In the genomic region with DNA sequence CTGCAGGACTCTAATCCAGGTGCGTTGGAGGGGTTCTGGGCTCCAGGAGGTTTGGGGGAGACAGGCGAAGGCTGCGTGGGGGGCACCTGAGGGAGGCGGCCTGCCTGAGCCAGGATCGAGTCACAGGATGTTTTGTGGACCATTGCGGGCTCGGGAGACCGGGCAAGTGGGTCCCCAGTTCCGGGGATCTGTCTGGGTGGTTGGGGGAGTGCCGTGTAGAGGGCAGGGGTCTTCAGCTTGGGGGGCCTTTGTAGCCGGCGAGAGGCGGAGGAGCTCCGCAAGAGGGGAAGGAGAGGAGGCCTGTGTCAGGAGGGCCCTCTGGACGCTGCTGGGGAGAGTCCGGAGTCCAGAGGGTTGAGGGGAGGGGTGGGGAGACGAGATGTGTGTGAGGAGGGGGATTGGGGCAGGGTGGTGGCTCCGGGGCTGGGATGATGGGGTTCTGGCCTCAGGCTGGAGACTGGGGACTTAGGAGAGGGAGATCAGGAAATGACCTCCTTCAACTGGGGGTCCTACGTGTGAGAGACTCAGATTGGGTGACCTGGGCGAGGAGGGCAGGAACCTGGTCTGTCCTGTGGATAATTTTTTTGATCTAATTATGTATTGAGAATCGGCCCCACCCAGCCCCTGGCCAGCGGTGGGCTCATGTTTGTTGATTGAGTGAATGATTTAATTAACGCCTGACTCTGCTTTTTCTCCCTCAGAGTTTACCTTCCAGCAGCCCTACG, we compare ENCODE assay signal across 9 cellular contexts. TPM values are rescaled to one million over a fixed set of nuclear protein-coding genes. Genes with fewer than 3 reads are reported as not detected.
DNase-seq lines count a peak whose midpoint lies in the region; ATAC-seq and TF ChIP-seq lines count a peak whose summit lies in the region.
"Had no signal": no experiment of that assay in that cellular context is flagged by ENCODE, and none has a peak within 500 bp of the region (broad histone marks: within the 10 kb centered on the region; RNA-seq: fewer than 3 reads in every experiment).

No MANE protein-coding gene starts in this region.

- TF ChIP-seq CTCF in HCT116 (IDR thresholded peaks at IDR 0.05 in 2 of 3, conservative IDR thresholded peaks at IDR 0.05 in 1 of 3; ENCODE audit: borderline replicate concordance in 1 of 3, insufficient read depth in 1 of 3, low read depth in 2 of 3, low read length in 2 of 3) (no peak), WTC11 (IDR thresholded peaks at IDR 0.05) (no peak), spleen (IDR thresholded peaks at IDR 0.05 in 8 of 11, conservative IDR thresholded peaks at IDR 0.05 in 3 of 11) (no peak), GM13977 (IDR thresholded peaks at IDR 0.05; ENCODE audit: extremely low read depth, insufficient read depth, missing control alignments) (no peak)

- H3K9me3 ChIP-seq in HCT116 (ENCODE audit: control insufficient read depth in 1 of 2, insufficient read depth in 1 of 2, low read depth in 1 of 2, low read length in 2 of 2) (no peaks in the 10 kb centered on the region), iPS DF 6.9 (ENCODE audit: control insufficient read depth, insufficient read depth, low read length) (no peaks in the 10 kb centered on the region), spleen (no peaks in the 10 kb centered on the region)

- H3K4me1 Mint-ChIP-seq in WTC11 = peaks cover 82% of the 10 kb centered on the region

- in situ Hi-C loops in GM13977 (cut with MboI; ENCODE audit: low pct_unique_long_range_greater_than_20kb, low sequenced_read_pairs, unreplicated experiment) = loop anchor here (25.0 kb wide), 1 partner anchor 204 kb away; the partner anchor contains the start of gene CEBPB

- no peak for DNase-seq in HCT116 (ENCODE audit: low read depth, low spot score)
- no peak for DNase-seq in WTC11 (ENCODE audit: low spot score)
- no peak for DNase-seq in iPS DF 6.9 (ENCODE audit: low read depth, low spot score)
- DNase-seq in spleen = no peak
- no peak for DNase-seq in RPMI8226
- DNase-seq in GM13977 (ENCODE audit: low spot score) = no peak
- DNase-seq in NCI-H226 = no peak

- H3K4me2 ChIP-seq in HCT116 (ENCODE audit: low read length) = peak overlapping the region; percentile 100

- TF ChIP-seq POLR2A in HCT116 (IDR thresholded peaks at IDR 0.05; ENCODE audit: borderline replicate concordance, extremely low read depth, insufficient read depth, insufficient read length) (no peak), spleen (IDR thresholded peaks at IDR 0.05) (no peak)

- H3K36me3 Mint-ChIP-seq in WTC11 = peaks cover 5% of the 10 kb centered on the region; the same call in 1 of the 2 replicates

- peak overlapping the region; percentile 100 for H3K9ac ChIP-seq in HCT116 (ENCODE audit: low read length)

- H3K27ac ChIP-seq in HCT116 (ENCODE audit: low read depth, low read length) = peak overlapping the region; percentile 86
- no peak overlapping the region for H3K27ac ChIP-seq in iPS DF 6.9 (ENCODE audit: low read length)
- peak overlapping the region in 7 of 8 donors; percentile 71 to 83 (median 81) for H3K27ac ChIP-seq in spleen

- no peak overlapping the region for H2AFZ ChIP-seq in HCT116 (ENCODE audit: low read depth, low read length, poor library complexity, severe bottlenecking)

- H3K79me2 ChIP-seq in HCT116 (ENCODE audit: insufficient read depth, low read length) = peaks cover 49% of the 10 kb centered on the region

- peaks cover 34% of the 10 kb centered on the region for H3K27me3 Mint-ChIP-seq in WTC11 (ENCODE audit: low read depth)

- H3K9me2 ChIP-seq in HCT116 (ENCODE audit: insufficient read depth) = no peaks in the 10 kb centered on the region

- no CpG with 5 or more reads among the region's 24 CpGs for WGBS in iPS DF 6.9 (ENCODE audit: insufficient coverage, insufficient read length)
- 24 to 32% (median 30%) methylated on average over 24 of the region's 24 CpGs for WGBS in spleen, 5 donors

- peaks cover 12 to 69% of the 10 kb centered on the region in 2 experiments for H3K4me1 ChIP-seq in HCT116 (ENCODE audit: control insufficient read depth in 1 of 2, insufficient read depth in 2 of 2, low read length in 2 of 2)
- peaks cover 4% of the 10 kb centered on the region for H3K4me1 ChIP-seq in iPS DF 6.9 (ENCODE audit: control insufficient read depth, insufficient read depth, low read length)
- peaks cover 0 to 82% (median 53%) of the 10 kb centered on the region in 6 donors for H3K4me1 ChIP-seq in spleen

- no peaks in the 10 kb centered on the region for H4K20me1 ChIP-seq in HCT116 (ENCODE audit: insufficient read depth)

- H3K36me3 ChIP-seq in HCT116 (ENCODE audit: control insufficient read depth in 1 of 2, insufficient read depth in 2 of 2, low read length in 2 of 2) = peaks cover 19 to 46% of the 10 kb centered on the region in 2 experiments
- no peaks in the 10 kb centered on the region for H3K36me3 ChIP-seq in iPS DF 6.9 (ENCODE audit: control insufficient read depth, insufficient read depth, low read length)
- peaks cover 0 to 8% (median 0%) of the 10 kb centered on the region in 6 donors for H3K36me3 ChIP-seq in spleen

- intact Hi-C loops in HCT116 (cut with micrococcal nuclease) = loop anchor here (5.0 kb wide), 1 partner anchor 184 kb away; no protein-coding TSS in a partner anchor
- intact Hi-C loops in spleen (cut with DNase I; ENCODE audit: low total_unique reads) = no loop called here

- no peak overlapping the region for H3K27ac Mint-ChIP-seq in WTC11

- H3K4me3 Mint-ChIP-seq in WTC11 = peak overlapping the region; percentile 84

- no peaks in the 10 kb centered on the region for H3K9me3 Mint-ChIP-seq in WTC11

- RAD21 ChIA-PET in HCT116 (lab: Charles Lee; ENCODE audit: low non-redundant PET in 1 of 2, low total read pairs in 2 of 2, uncharacterized antibody in 2 of 2, unreplicated experiment in 2 of 2) = no interaction called here

- CTCF ChIA-PET in HCT116 (lab: Charles Lee) (interaction anchor here (1.4 kb wide), 1 partner anchor 88 kb away, joined by 7 read pairs; no protein-coding TSS in a partner anchor), WTC11 (lab: Charles Lee) (interaction anchor here (0.6 to 10.5 kb wide), 3 partner anchors 72 to 103 kb away, joined by 3 to 288 read pairs (median 4); no protein-coding TSS in a partner anchor)

- H3K27me3 ChIP-seq in HCT116 (ENCODE audit: insufficient read depth, low read length) (no peaks in the 10 kb centered on the region), iPS DF 6.9 (ENCODE audit: control insufficient read depth, insufficient read depth, low read length) (no peaks in the 10 kb centered on the region; the same call in 1 of the 2 replicates), spleen (replicated peaks in 1 of 7) (peaks cover 0 to 17% (median 0%) of the 10 kb centered on the region in 7 donors)

- BruUV-seq in HCT116 (replicated peaks; lab: Mats Ljungman, UMichigan) = no TSS peak

- TF ChIP-seq RAD21 in HCT116 (IDR thresholded peaks at IDR 0.05; ENCODE audit: low read depth) = no peak

- POLR2A ChIA-PET in HCT116 (lab: Charles Lee) = interaction anchor here (0.7 kb wide), 2 partner anchors 87 to 266 kb away, joined by 3 read pairs; no protein-coding TSS in a partner anchor
- POLR2A ChIA-PET in WTC11 (lab: Charles Lee) = interaction anchor here (0.5 to 0.9 kb wide), 5 partner anchors 63 to 542 kb away, joined by 3 to 4 read pairs (median 3); no protein-coding TSS in a partner anchor

- H3K4me3 ChIP-seq in HCT116 (replicated peaks in 1 of 2; ENCODE audit: low read depth in 1 of 2, low read length in 2 of 2) (peak overlapping the region; percentile 69 to 100), iPS DF 6.9 (ENCODE audit: low read length) (peak overlapping the region; percentile 67; the same call in 1 of the 2 replicates), spleen (peak overlapping the region; percentile 35 to 70 (median 51))

- ATAC-seq in HCT116 = no peak
- ATAC-seq in WTC11 = no peak
- no peak for ATAC-seq in HG03432 (IDR thresholded peaks at IDR 0.05; ENCODE audit: unreplicated experiment)

TF ChIP-seq in HCT116, 20 proteins besides CTCF, POLR2A, EP300 and RAD21 (continues in another document):
- no peak for TF ChIP-seq ZFX (IDR thresholded peaks at IDR 0.05)
- TF ChIP-seq EZH2phosphoT487 (IDR thresholded peaks at IDR 0.05; ENCODE audit: borderline replicate concordance) = no peak
- no peak for TF ChIP-seq SP1 (IDR thresholded peaks at IDR 0.05; ENCODE audit: low read depth)
- TF ChIP-seq ATF3 (IDR thresholded peaks at IDR 0.05) = no peak
- no peak for TF ChIP-seq ELF1 (IDR thresholded peaks at IDR 0.05; ENCODE audit: borderline replicate concordance, low read depth)
- TF ChIP-seq EGR1 (IDR thresholded peaks at IDR 0.05; ENCODE audit: low read depth) = no peak
- no peak for TF ChIP-seq CEBPB (IDR thresholded peaks at IDR 0.05; ENCODE audit: low read depth)
- TF ChIP-seq YY1 (IDR thresholded peaks at IDR 0.05; ENCODE audit: extremely low read depth, insufficient replicate concordance, low read depth, low read length) = no peak

TF ChIP-seq in WTC11, 78 proteins besides CTCF, POLR2A, EP300 and RAD21 (continues in another document):
- TF ChIP-seq FOXJ3 (CRISPR knock-in tag; IDR thresholded peaks at IDR 0.05; ENCODE audit: borderline replicate concordance) (no peak), NFYB (CRISPR knock-in tag; conservative IDR thresholded peaks at IDR 0.05; ENCODE audit: low read depth) (no peak)

RNA-seq across cellular contexts. Expression of gene SNAI1, which starts 0.5 kb away (rescaled TPM):
- total RNA-seq in HCT116 (2021; ENCODE audit: unreplicated experiment) = 13.4 TPM
- polyA plus RNA-seq in HCT116 (2012) = 14.6 and 18.0 TPM in 2 replicates
- 7.0 to 8.7 TPM (median 7.9 TPM) in 3 replicates for total RNA-seq in WTC11 (2021)
- total RNA-seq in spleen = 10 to 100 TPM in 2 of 7 donors, 1 to 10 TPM in 5; 2.1 to 10.5 (median 8.3) TPM
- 1 to 10 TPM; 1.3 to 2.4 (median 1.7) TPM for polyA plus RNA-seq in spleen
- total RNA-seq: LHCN-M2 had no signal

RNA-seq across cellular contexts. Expression of gene RNF114, which starts 47.1 kb away (rescaled TPM):
- total RNA-seq in HCT116 (2021; ENCODE audit: unreplicated experiment) (66.8 TPM), WTC11 (2021) (86.6 to 91.6 TPM (median 88.1 TPM) in 3 replicates), spleen (100 to 1,000 TPM in 6 of 7 donors, 10 to 100 TPM in 1; 96.5 to 246 (median 113) TPM)
- polyA plus RNA-seq in HCT116 (2012) = 86.8 and 113 TPM in 2 replicates
- polyA plus RNA-seq in spleen = 10 to 100 TPM; 35.5 to 62.0 (median 37.6) TPM
